Comparison of ENCODE assay signal across 1 cellular context in the genomic region with DNA sequence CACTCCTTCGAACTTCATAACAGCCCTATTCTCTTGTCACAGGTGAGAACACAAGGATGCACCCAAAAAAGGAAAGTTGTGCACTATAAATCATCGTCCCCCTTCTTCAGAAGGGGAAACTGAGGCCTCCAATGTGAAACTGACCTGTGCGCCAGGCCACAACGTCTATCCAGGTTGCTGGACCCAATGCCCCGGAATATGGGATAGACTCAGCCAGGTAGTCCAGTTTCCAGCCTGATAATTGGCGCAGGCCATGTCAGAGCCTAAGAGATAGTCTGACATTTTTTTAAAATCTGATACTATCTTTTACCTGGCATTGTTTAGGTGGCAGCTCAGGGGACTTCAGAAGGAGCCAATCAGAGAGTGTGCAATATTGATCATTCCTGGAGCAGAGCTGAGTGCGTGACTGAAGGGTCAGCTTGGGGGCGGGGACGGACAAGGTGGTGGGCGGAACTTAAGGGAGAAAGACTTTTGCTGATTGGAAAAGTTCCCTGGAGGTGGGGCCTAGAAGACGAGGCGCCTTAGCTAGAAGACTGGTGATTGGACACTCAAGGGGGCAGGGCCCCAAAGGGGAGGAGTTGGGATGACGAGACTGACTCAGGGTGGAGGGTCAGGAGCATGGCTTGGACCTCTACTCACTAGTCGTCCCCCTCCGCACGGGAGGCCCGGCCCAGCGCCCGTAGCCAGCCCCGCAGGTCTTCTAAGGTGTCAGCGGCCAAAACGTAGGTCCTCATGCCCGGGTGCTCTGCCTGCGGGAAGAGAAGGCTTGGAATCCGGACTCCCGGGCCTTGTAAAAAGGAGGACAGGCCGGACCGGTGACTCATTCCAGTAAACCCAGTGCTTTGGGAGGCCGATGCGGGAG.
TF ChIP-seq lines count a peak whose summit lies in the region.

No MANE protein-coding gene starts in this region.

TF ChIP-seq in K562, 482 proteins besides CTCF, POLR2A, EP300 and RAD21 (continues in another document):
- TF ChIP-seq BHLHE40 (IDR thresholded peaks at IDR 0.05; ENCODE audit: low read length) = no peak
- TF ChIP-seq ZNF263 (CRISPR knock-in tag; IDR thresholded peaks at IDR 0.05; ENCODE audit: borderline replicate concordance) = 0 out of 2 replicates have a peak, but pooled peaks have one; percentile 24
- no peak for TF ChIP-seq ZNF217 (CRISPR knock-in tag; IDR thresholded peaks at IDR 0.05)
- TF ChIP-seq BMI1 (IDR thresholded peaks at IDR 0.05; ENCODE audit: low read length) = no peak
- no peak for TF ChIP-seq PML (IDR thresholded peaks at IDR 0.05; ENCODE audit: low read length)
- TF ChIP-seq ZNF551 (CRISPR knock-in tag; IDR thresholded peaks at IDR 0.05) = no peak
- TF ChIP-seq JUND (IDR thresholded peaks at IDR 0.05; ENCODE audit: borderline replicate concordance, low read depth, low read length) = peak; percentile 80
- TF ChIP-seq JUND (tag; IDR thresholded peaks at IDR 0.05; ENCODE audit: borderline replicate concordance, low read depth, low read length) = peak; percentile 72; the same call in 2 of the 3 replicates
- no peak for TF ChIP-seq HDAC6 (IDR thresholded peaks at IDR 0.05; ENCODE audit: low read depth, low read length)
- TF ChIP-seq YBX1 (IDR thresholded peaks at IDR 0.05) = no peak
- no peak for TF ChIP-seq HCFC1 (IDR thresholded peaks at IDR 0.05; ENCODE audit: low read depth, low read length)
- no peak for TF ChIP-seq HDGF (IDR thresholded peaks at IDR 0.05)
- no peak for TF ChIP-seq SOX6 (IDR thresholded peaks at IDR 0.05)
- TF ChIP-seq NRF1 (conservative IDR thresholded peaks at IDR 0.05 in 1 of 2, IDR thresholded peaks at IDR 0.05 in 1 of 2) = peak; percentile 68 to 72
- TF ChIP-seq, protein P1, sequence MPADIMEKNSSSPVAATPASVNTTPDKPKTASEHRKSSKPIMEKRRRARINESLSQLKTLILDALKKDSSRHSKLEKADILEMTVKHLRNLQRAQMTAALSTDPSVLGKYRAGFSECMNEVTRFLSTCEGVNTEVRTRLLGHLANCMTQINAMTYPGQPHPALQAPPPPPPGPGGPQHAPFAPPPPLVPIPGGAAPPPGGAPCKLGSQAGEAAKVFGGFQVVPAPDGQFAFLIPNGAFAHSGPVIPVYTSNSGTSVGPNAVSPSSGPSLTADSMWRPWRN (IDR thresholded peaks at IDR 0.05; ENCODE audit: low read depth) = no peak
- TF ChIP-seq RCOR1 (IDR thresholded peaks at IDR 0.05; ENCODE audit: borderline replicate concordance in 1 of 2, low read depth in 2 of 2, low read length in 2 of 2) = no peak
- no peak for TF ChIP-seq DPF2 (IDR thresholded peaks at IDR 0.05)
- peak; percentile 57; the same call in 1 of the 2 replicates for TF ChIP-seq ZBTB1 (CRISPR knock-in tag; IDR thresholded peaks at IDR 0.05; ENCODE audit: borderline replicate concordance, low read depth)
- no peak for TF ChIP-seq ZNF79 (CRISPR knock-in tag; IDR thresholded peaks at IDR 0.05; ENCODE audit: low read depth)
- no peak for TF ChIP-seq CBX8 (IDR thresholded peaks at IDR 0.05; ENCODE audit: borderline replicate concordance, extremely low read depth, low read depth, low read length, poor library complexity, severe bottlenecking)
- peak; percentile 72 for TF ChIP-seq C11orf30 (IDR thresholded peaks at IDR 0.05; ENCODE audit: low read depth)
- peak; percentile 90 for TF ChIP-seq ZFX (CRISPR knock-in tag; IDR thresholded peaks at IDR 0.05)
- peak; percentile 2 for TF ChIP-seq KDM5B (IDR thresholded peaks at IDR 0.05; ENCODE audit: insufficient replicate concordance, low read depth, low read length)
- no peak for TF ChIP-seq PHB2 (IDR thresholded peaks at IDR 0.05; ENCODE audit: low read depth)
- TF ChIP-seq RB1 (IDR thresholded peaks at IDR 0.05; ENCODE audit: low read depth) = 0 out of 2 replicates have a peak, but pooled peaks have one; percentile 53
- TF ChIP-seq ZNF316 (IDR thresholded peaks at IDR 0.05) = peak; percentile 21
- no peak for TF ChIP-seq DMBX1 (CRISPR knock-in tag; IDR thresholded peaks at IDR 0.05; ENCODE audit: borderline replicate concordance)
- TF ChIP-seq FOXA3 (CRISPR knock-in tag; conservative IDR thresholded peaks at IDR 0.05 in 1 of 2, IDR thresholded peaks at IDR 0.05 in 1 of 2) = no peak
- TF ChIP-seq CBX2 (IDR thresholded peaks at IDR 0.05; ENCODE audit: insufficient read depth, low read length, poor library complexity, severe bottlenecking) = no peak
- no peak for TF ChIP-seq ZNF589 (CRISPR knock-in tag; IDR thresholded peaks at IDR 0.05; ENCODE audit: low read depth)
- no peak for TF ChIP-seq SREBF1 (IDR thresholded peaks at IDR 0.05; ENCODE audit: borderline replicate concordance, low read depth, low read length)
- TF ChIP-seq RBM34 (IDR thresholded peaks at IDR 0.05; ENCODE audit: borderline replicate concordance, insufficient read depth, low read length) = no peak
- no peak for TF ChIP-seq TARDBP (IDR thresholded peaks at IDR 0.05)
- peak; percentile 60 for TF ChIP-seq TBP (optimal IDR thresholded peaks at IDR 0.05; ENCODE audit: low read depth, low read length)
- TF ChIP-seq, protein P2, sequence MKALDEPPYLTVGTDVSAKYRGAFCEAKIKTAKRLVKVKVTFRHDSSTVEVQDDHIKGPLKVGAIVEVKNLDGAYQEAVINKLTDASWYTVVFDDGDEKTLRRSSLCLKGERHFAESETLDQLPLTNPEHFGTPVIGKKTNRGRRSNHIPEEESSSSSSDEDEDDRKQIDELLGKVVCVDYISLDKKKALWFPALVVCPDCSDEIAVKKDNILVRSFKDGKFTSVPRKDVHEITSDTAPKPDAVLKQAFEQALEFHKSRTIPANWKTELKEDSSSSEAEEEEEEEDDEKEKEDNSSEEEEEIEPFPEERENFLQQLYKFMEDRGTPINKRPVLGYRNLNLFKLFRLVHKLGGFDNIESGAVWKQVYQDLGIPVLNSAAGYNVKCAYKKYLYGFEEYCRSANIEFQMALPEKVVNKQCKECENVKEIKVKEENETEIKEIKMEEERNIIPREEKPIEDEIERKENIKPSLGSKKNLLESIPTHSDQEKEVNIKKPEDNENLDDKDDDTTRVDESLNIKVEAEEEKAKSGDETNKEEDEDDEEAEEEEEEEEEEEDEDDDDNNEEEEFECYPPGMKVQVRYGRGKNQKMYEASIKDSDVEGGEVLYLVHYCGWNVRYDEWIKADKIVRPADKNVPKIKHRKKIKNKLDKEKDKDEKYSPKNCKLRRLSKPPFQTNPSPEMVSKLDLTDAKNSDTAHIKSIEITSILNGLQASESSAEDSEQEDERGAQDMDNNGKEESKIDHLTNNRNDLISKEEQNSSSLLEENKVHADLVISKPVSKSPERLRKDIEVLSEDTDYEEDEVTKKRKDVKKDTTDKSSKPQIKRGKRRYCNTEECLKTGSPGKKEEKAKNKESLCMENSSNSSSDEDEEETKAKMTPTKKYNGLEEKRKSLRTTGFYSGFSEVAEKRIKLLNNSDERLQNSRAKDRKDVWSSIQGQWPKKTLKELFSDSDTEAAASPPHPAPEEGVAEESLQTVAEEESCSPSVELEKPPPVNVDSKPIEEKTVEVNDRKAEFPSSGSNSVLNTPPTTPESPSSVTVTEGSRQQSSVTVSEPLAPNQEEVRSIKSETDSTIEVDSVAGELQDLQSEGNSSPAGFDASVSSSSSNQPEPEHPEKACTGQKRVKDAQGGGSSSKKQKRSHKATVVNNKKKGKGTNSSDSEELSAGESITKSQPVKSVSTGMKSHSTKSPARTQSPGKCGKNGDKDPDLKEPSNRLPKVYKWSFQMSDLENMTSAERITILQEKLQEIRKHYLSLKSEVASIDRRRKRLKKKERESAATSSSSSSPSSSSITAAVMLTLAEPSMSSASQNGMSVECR (CRISPR knock-in tag; IDR thresholded peaks at IDR 0.05) = peak; percentile 35
- TF ChIP-seq GABPB2 (CRISPR knock-in tag; conservative IDR thresholded peaks at IDR 0.05) = no peak
- TF ChIP-seq, protein P3, sequence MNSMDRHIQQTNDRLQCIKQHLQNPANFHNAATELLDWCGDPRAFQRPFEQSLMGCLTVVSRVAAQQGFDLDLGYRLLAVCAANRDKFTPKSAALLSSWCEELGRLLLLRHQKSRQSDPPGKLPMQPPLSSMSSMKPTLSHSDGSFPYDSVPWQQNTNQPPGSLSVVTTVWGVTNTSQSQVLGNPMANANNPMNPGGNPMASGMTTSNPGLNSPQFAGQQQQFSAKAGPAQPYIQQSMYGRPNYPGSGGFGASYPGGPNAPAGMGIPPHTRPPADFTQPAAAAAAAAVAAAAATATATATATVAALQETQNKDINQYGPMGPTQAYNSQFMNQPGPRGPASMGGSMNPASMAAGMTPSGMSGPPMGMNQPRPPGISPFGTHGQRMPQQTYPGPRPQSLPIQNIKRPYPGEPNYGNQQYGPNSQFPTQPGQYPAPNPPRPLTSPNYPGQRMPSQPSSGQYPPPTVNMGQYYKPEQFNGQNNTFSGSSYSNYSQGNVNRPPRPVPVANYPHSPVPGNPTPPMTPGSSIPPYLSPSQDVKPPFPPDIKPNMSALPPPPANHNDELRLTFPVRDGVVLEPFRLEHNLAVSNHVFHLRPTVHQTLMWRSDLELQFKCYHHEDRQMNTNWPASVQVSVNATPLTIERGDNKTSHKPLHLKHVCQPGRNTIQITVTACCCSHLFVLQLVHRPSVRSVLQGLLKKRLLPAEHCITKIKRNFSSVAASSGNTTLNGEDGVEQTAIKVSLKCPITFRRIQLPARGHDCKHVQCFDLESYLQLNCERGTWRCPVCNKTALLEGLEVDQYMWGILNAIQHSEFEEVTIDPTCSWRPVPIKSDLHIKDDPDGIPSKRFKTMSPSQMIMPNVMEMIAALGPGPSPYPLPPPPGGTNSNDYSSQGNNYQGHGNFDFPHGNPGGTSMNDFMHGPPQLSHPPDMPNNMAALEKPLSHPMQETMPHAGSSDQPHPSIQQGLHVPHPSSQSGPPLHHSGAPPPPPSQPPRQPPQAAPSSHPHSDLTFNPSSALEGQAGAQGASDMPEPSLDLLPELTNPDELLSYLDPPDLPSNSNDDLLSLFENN (IDR thresholded peaks at IDR 0.05; ENCODE audit: low read depth in 2 of 2, low read length in 2 of 2) = no peak
- TF ChIP-seq SIN3B (IDR thresholded peaks at IDR 0.05; ENCODE audit: low read depth) = no peak
- TF ChIP-seq ZC3H8 (IDR thresholded peaks at IDR 0.05) = no peak
- TF ChIP-seq, protein P4, sequence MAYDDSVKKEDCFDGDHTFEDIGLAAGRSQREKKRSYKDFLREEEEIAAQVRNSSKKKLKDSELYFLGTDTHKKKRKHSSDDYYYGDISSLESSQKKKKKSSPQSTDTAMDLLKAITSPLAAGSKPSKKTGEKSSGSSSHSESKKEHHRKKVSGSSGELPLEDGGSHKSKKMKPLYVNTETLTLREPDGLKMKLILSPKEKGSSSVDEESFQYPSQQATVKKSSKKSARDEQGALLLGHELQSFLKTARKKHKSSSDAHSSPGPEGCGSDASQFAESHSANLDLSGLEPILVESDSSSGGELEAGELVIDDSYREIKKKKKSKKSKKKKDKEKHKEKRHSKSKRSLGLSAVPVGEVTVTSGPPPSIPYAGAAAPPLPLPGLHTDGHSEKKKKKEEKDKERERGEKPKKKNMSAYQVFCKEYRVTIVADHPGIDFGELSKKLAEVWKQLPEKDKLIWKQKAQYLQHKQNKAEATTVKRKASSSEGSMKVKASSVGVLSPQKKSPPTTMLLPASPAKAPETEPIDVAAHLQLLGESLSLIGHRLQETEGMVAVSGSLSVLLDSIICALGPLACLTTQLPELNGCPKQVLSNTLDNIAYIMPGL (CRISPR knock-in tag; IDR thresholded peaks at IDR 0.05) = 0 out of 2 replicates have a peak, but pooled peaks have one; percentile 35
- no peak for TF ChIP-seq CBX5 (IDR thresholded peaks at IDR 0.05; ENCODE audit: borderline replicate concordance, low read depth)
- TF ChIP-seq POLR2AphosphoS5 (IDR thresholded peaks at IDR 0.05; ENCODE audit: control insufficient read depth, insufficient read depth, low read depth, low read length) = no peak
